ENCODE assay signal across 8 cellular contexts in genomic region chr1:43367904-43368645, GRCh38. TPM values are rescaled to one million over a fixed set of nuclear protein-coding genes. Genes with fewer than 3 reads are reported as not detected.
DNase-seq lines count a peak whose midpoint lies in the region; TF ChIP-seq lines count a peak whose summit lies in the region.

Gene ELOVL1 (minus strand): TSS chr1:43368011. CDS start chr1:43365609, 2,402 bp downstream.

- no peaks in the 10 kb centered on the region for H3K9me3 ChIP-seq in stomach smooth muscle (ENCODE audit: control insufficient read depth in 2 of 2, low read length in 2 of 2)

- H3K36me3 Mint-ChIP-seq in neural crest cell (ENCODE audit: low read depth) = peaks cover 15% of the 10 kb centered on the region

- DNase-seq in ELF-1 (ENCODE audit: low read depth, low spot score) (peak; percentile 93), H4 (ENCODE audit: low spot score) (peak; percentile 76), M059J (ENCODE audit: low read depth) (peak; percentile 95), fibroblast of the conjunctiva (ENCODE audit: low read depth) (peak; percentile 64), neural crest cell (ENCODE audit: low read depth, low spot score) (peak; percentile 88)
- peak; percentile 81 for DNase-seq in activated effector memory CD4-positive, alpha-beta T cell treated with Interleukin-2 at 50 U/mL for 16 hours

- H3K27me3 ChIP-seq in stomach smooth muscle (ENCODE audit: control insufficient read depth in 1 of 2, insufficient read depth in 2 of 2, low read length in 2 of 2) = no peaks in the 10 kb centered on the region

- peak within 1 kb of the TSS; percentile 78 to 83 for H3K4me3 ChIP-seq in stomach smooth muscle (ENCODE audit: low read length in 2 of 2)

- H3K9me3 Mint-ChIP-seq in neural crest cell = no peaks in the 10 kb centered on the region

- TF ChIP-seq POLR2A in Raji (IDR thresholded peaks at IDR 0.05; ENCODE audit: insufficient read depth, low read depth, low read length) = peak; percentile 92

- H3K27me3 Mint-ChIP-seq in neural crest cell (ENCODE audit: low read depth) = no peaks in the 10 kb centered on the region

- H3K27ac ChIP-seq in stomach smooth muscle (ENCODE audit: low read length) = peak within 1 kb of the TSS; percentile 79

- peaks cover 30% of the 10 kb centered on the region for H3K4me1 Mint-ChIP-seq in neural crest cell

- H3K9ac ChIP-seq in stomach smooth muscle (ENCODE audit: low read length in 2 of 2) = peak within 1 kb of the TSS; percentile 83 to 86

- H3K4me1 ChIP-seq in stomach smooth muscle (ENCODE audit: control insufficient read depth, insufficient read depth, low read length) = peaks cover 23% of the 10 kb centered on the region

- no peak for TF ChIP-seq CTCF in neural crest cell (conservative IDR thresholded peaks at IDR 0.05)

- H3K27ac Mint-ChIP-seq in neural crest cell (ENCODE audit: unreplicated experiment) = peak within 1 kb of the TSS; percentile 92

- H3K4me3 Mint-ChIP-seq in neural crest cell = peak within 1 kb of the TSS; percentile 86

- peaks cover 26 to 27% of the 10 kb centered on the region in 2 donors for H3K36me3 ChIP-seq in stomach smooth muscle (ENCODE audit: control insufficient read depth in 2 of 2, insufficient read depth in 2 of 2, low read length in 2 of 2)

RNA-seq across cellular contexts. Expression of gene ELOVL1, which starts in this region (rescaled TPM):
- total RNA-seq in H4 (2014; rRNA removed; shearing (Covaris generic)) = 120 and 138 TPM in 2 replicates
- total RNA-seq in M059J (2014; rRNA removed; shearing (Covaris generic)) = 152 and 164 TPM in 2 replicates
- 30.8 and 31.8 TPM in 2 replicates for total RNA-seq in neural crest cell

Comparison
In these comparisons a context has a peak if more than half of its experiments do, and no peak if none do; other contexts are left out.
1. Peak in every context shown above with its lines: DNase-seq, H3K4me3 ChIP-seq and H3K27ac ChIP-seq.